Comparison of ENCODE assay signal across 8 cellular contexts in the genomic region with DNA sequence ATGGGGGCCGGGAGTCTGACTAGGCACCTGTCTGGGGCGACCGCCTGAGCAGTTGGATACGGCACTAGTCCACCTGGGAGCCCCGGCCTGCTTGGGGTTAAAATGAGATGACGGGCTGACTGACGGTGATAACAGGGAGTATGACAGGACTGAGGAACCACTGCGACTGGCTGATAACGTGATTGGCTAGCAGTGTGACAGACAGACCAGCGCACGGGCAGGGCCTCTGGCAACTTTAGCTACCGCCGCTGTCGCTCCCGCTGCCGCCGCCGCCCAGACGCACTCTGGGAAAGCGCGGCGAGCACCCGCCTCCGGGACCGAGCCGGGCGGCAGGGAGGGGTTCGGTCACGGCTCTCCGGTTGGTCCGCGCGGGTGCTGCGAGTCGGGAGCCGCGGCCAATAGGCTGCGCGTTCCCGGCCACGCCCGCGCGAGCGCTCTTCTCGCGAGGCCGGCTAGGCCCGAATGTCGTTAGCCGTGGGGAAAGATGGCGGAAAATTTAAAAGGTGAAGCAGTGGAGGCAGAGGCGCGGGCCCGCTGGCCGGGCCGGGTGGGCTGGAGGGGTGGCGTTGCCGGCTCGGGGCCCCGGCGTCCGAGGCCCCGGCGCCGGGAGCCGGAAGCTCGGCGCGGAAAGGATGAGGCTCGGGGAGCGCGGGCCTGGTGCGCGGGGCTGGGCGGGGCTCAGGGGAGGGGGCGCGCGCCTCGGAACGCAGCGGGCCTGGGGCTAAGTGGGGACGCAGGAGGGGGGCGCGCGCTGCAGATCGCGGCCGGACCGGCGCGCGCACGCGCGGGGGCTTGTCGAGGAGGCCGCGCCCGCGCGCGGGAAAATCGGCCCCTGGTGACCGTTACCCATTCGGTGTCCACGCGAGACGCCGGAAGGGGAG. TPM values are rescaled to one million over a fixed set of nuclear protein-coding genes. Genes with fewer than 3 reads are reported as not detected.
DNase-seq lines count a peak whose midpoint lies in the region; ATAC-seq and TF ChIP-seq lines count a peak whose summit lies in the region.

A gene with protein sequence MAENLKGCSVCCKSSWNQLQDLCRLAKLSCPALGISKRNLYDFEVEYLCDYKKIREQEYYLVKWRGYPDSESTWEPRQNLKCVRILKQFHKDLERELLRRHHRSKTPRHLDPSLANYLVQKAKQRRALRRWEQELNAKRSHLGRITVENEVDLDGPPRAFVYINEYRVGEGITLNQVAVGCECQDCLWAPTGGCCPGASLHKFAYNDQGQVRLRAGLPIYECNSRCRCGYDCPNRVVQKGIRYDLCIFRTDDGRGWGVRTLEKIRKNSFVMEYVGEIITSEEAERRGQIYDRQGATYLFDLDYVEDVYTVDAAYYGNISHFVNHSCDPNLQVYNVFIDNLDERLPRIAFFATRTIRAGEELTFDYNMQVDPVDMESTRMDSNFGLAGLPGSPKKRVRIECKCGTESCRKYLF (plus strand): TSS at position 434 of the 881 bp plus-strand sequence. CDS start 51 bp downstream, at position 485.

- DNase-seq in NCI-H524 (lab: John Stamatoyannopoulos, UW), result peak; percentile 81 to 91
- DNase-seq in activated CD4-positive, alpha-beta T cell treated with anti-CD3 and anti-CD28 coated beads for 24 hours (ENCODE audit: low read depth in 2 of 2), result peak; percentile 62 to 68
- DNase-seq in chondrocyte (ENCODE audit: low spot score), result no peak
- DNase-seq in kidney tubule cell (ENCODE audit: low spot score), result peak; percentile 87
- peak; percentile 44 to 66 for DNase-seq in stimulated activated CD4-positive, alpha-beta T cell treated with anti-CD3 and anti-CD28 coated beads, Interleukin-1b, Interleukin-23, amount 100 ng/mL, for 1 hour (ENCODE audit: low read depth in 2 of 2)

- peak within 1 kb of the TSS; percentile 72 for H3K4me3 ChIP-seq in BLaER1

- peak within 1 kb of the TSS; percentile 88 for H3K27ac ChIP-seq in BLaER1

- peaks cover 29% of the 10 kb centered on the region for H3K36me3 ChIP-seq in BLaER1

- H3K36me3 Mint-ChIP-seq in chondrocyte (ENCODE audit: low read depth), result peaks cover 3% of the 10 kb centered on the region

- H3K4me1 ChIP-seq in BLaER1, result peaks cover 17% of the 10 kb centered on the region

- peaks cover 2% of the 10 kb centered on the region for H3K9me3 Mint-ChIP-seq in chondrocyte (ENCODE audit: low read depth)

- H3K9me3 ChIP-seq in BLaER1, result no peaks in the 10 kb centered on the region

- no peak for TF ChIP-seq CTCF in chondrocyte (IDR thresholded peaks at IDR 0.05)

- no peaks in the 10 kb centered on the region for H3K27me3 Mint-ChIP-seq in chondrocyte (ENCODE audit: low read depth)

- H3K4me3 Mint-ChIP-seq in chondrocyte (ENCODE audit: unreplicated experiment), result peak within 1 kb of the TSS; percentile 79

- peaks cover 14% of the 10 kb centered on the region for H4K20me1 ChIP-seq in BLaER1

- H3K27me3 ChIP-seq in BLaER1, result peaks cover 46% of the 10 kb centered on the region

- peak within 1 kb of the TSS; percentile 91 for H3K27ac Mint-ChIP-seq in chondrocyte (ENCODE audit: unreplicated experiment)

- ATAC-seq in GM19324 (IDR thresholded peaks at IDR 0.05; ENCODE audit: low FRiP score, unreplicated experiment) (peak; percentile 84), HG03457 (IDR thresholded peaks at IDR 0.05; ENCODE audit: unreplicated experiment) (peak; percentile 89)

- peak within 1 kb of the TSS; percentile 86 for H3K4me2 ChIP-seq in BLaER1

- H3K4me1 Mint-ChIP-seq in chondrocyte (ENCODE audit: low read depth), result peaks cover 18% of the 10 kb centered on the region

- H3K9ac ChIP-seq in BLaER1, result peak within 1 kb of the TSS; percentile 79

RNA-seq across cellular contexts. Expression of the gene that starts here (rescaled TPM):
- total RNA-seq in chondrocyte, result 3.0 to 4.7 TPM (median 3.6 TPM) in 3 replicates
